Comparison of ENCODE assay signal across 10 cellular contexts in the genomic region with DNA sequence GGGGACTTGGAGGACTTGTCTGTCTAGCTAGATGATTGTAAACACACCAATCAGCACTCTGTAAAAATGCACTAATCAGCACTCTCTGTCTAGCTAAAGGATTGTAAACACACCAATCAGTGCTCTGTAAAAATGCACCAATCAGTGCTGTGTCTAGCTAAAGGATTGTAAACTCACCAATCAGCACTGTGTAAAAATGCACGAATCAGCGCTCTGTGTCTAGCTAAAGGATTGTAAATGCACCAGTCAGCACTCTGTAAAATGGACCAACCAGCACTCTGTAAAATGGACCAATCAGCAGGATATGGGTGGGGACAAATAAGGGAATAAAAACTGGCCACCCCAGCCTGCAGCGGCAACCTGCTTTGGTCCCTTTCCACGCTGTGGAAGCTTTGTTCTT. TPM values are rescaled to one million over a fixed set of nuclear protein-coding genes. Genes with fewer than 3 reads are reported as not detected.
DNase-seq lines count a peak whose midpoint lies in the region; ATAC-seq, FAIRE-seq and TF ChIP-seq lines count a peak whose summit lies in the region.
"Not testable (repeated sequence)": the region's sequence is repeated elsewhere in the genome, so short reads cannot be mapped to it uniquely, and the experiment has no call there.
"Had no signal": no experiment of that assay in that cellular context is flagged by ENCODE, and none has a peak within 500 bp of the region (broad histone marks: within the 10 kb centered on the region; RNA-seq: fewer than 3 reads in every experiment).

No MANE protein-coding gene starts in this region.

- CTCF ChIA-PET in A549 (lab: Yijun Ruan, JAX): interaction anchor here (0.7 kb wide), 1 partner anchor 77 kb away, joined by 3 read pairs; no protein-coding TSS in a partner anchor
- CTCF ChIA-PET in IMR-90 (lab: Yijun Ruan, JAX); K562 (lab: Yijun Ruan, JAX; ENCODE audit: low intra/inter-chr PET ratio); HepG2 (lab: Yijun Ruan, JAX; ENCODE audit: low intra/inter-chr PET ratio, low total read pairs): not testable (repeated sequence)

- not testable (repeated sequence) for H4K8ac ChIP-seq in IMR-90 (ENCODE audit: low read depth in 2 of 2, low read length in 2 of 2)

- not testable (repeated sequence) for H2AK9ac ChIP-seq in IMR-90 (replicated peaks; ENCODE audit: low read depth, low read length, poor library complexity)

- not testable (repeated sequence) for H4K91ac ChIP-seq in IMR-90 (ENCODE audit: insufficient read depth, low read depth, low read length)

- TF ChIP-seq RAD21 in A549 (conservative IDR thresholded peaks at IDR 0.05 in 1 of 2, IDR thresholded peaks at IDR 0.05 in 1 of 2); IMR-90 (IDR thresholded peaks at IDR 0.05; ENCODE audit: low read length); K562 (CRISPR knock-in tag; conservative IDR thresholded peaks at IDR 0.05 in 1 of 2, IDR thresholded peaks at IDR 0.05 in 1 of 2); HepG2 (CRISPR knock-in tag; IDR thresholded peaks at IDR 0.05): not testable (repeated sequence)

- H4K20me1 ChIP-seq in IMR-90 (ENCODE audit: insufficient read depth, low read length); K562 (replicated peaks; ENCODE audit: control insufficient read depth, insufficient read depth, low read length); HepG2 (ENCODE audit: insufficient read depth, low read length): not testable (repeated sequence)

- H3K9ac ChIP-seq in IMR-90 (ENCODE audit: low read depth, low read length); K562 (ENCODE audit: insufficient read depth in 1 of 2, low read depth in 2 of 2, low read length in 2 of 2); HepG2 (ENCODE audit: insufficient read depth, low read depth, low read length): not testable (repeated sequence)

- TF ChIP-seq POLR2A in A549 (IDR thresholded peaks at IDR 0.05; ENCODE audit: low read length); IMR-90 (IDR thresholded peaks at IDR 0.05; ENCODE audit: low read depth, low read length); K562 (conservative IDR thresholded peaks at IDR 0.05); HepG2 (IDR thresholded peaks at IDR 0.05; ENCODE audit: insufficient read depth in 1 of 2, low read depth in 2 of 2, low read length in 2 of 2): not testable (repeated sequence)

- H3K9me1 ChIP-seq in IMR-90 (ENCODE audit: insufficient read depth, low read length); K562 (ENCODE audit: control insufficient read depth, insufficient read depth, low read length): not testable (repeated sequence)

- POLR2A ChIA-PET in A549 (lab: Yijun Ruan, JAX); IMR-90 (lab: Charles Lee; ENCODE audit: unreplicated experiment); HepG2 (lab: Yijun Ruan, JAX): not testable (repeated sequence)
- POLR2A ChIA-PET in K562 (lab: Yijun Ruan, JAX): interaction anchor here (1.0 kb wide), 1 partner anchor 10 kb away, joined by 3 read pairs; no protein-coding TSS in a partner anchor

- in situ Hi-C loops in IMR-90 (cut with MboI; ENCODE audit: low sequenced_read_pairs); K562 (cut with MboI); HepG2 (cut with HindIII; ENCODE audit: extremely low pct_ligation_motif_present, low pct_unique_long_range_greater_than_20kb): not testable (repeated sequence)

- not testable (repeated sequence) for H3K56ac ChIP-seq in IMR-90 (ENCODE audit: extremely low read depth, insufficient read depth, low read length)

- not testable (repeated sequence) for H4K5ac ChIP-seq in IMR-90 (ENCODE audit: low read depth, low read length)

- not testable (repeated sequence) for H2BK15ac ChIP-seq in IMR-90 (ENCODE audit: low read depth, low read length)

- not testable (repeated sequence) for H2BK20ac ChIP-seq in IMR-90 (ENCODE audit: low read depth, low read length)

- H3K36me3 ChIP-seq in IMR-90 (ENCODE audit: control insufficient read depth, insufficient read depth, low read length) (peaks cover 16% of the 10 kb centered on the region), K562 (ENCODE audit: control insufficient read depth, insufficient read depth, low read length) (peaks cover 49% of the 10 kb centered on the region), HepG2 (replicated peaks in 1 of 2; ENCODE audit: control insufficient read depth in 1 of 2, insufficient read depth in 2 of 2, low read length in 2 of 2) (peaks cover 4 to 12% of the 10 kb centered on the region in 2 experiments)

- H3K27ac ChIP-seq in A549; IMR-90 (ENCODE audit: insufficient read depth, low read length); K562 (ENCODE audit: extremely low read depth, low read depth, low read length); HepG2 (ENCODE audit: extremely low read length, insufficient read depth, low read length): not testable (repeated sequence)

- H3K4me1 ChIP-seq in A549; IMR-90 (ENCODE audit: control insufficient read depth, insufficient read depth, low read length); K562 (replicated peaks in 1 of 2; ENCODE audit: control insufficient read depth in 2 of 2, insufficient read depth in 2 of 2, low read length in 2 of 2); HepG2 (ENCODE audit: insufficient read depth, low read length): not testable (repeated sequence)

- TF ChIP-seq CTCF in A549 (IDR thresholded peaks at IDR 0.05); IMR-90 (conservative IDR thresholded peaks at IDR 0.05; ENCODE audit: low read depth, low read length); K562 (IDR thresholded peaks at IDR 0.05 in 2 of 3, conservative IDR thresholded peaks at IDR 0.05 in 1 of 3; ENCODE audit: insufficient read depth in 2 of 3, low read depth in 1 of 3, low read length in 3 of 3); HepG2 (CRISPR knock-in tag; IDR thresholded peaks at IDR 0.05): not testable (repeated sequence)

- not testable (repeated sequence) for FAIRE-seq in A549 (lab: Jason Lieb, UNC); K562 (lab: Jason Lieb, UNC); HepG2 (lab: Jason Lieb, UNC)

- H3K27me3 ChIP-seq in IMR-90 (ENCODE audit: control insufficient read depth, insufficient read depth, low read length); K562 (ENCODE audit: control insufficient read depth in 2 of 2, insufficient read depth in 2 of 2, low read length in 2 of 2); HepG2 (ENCODE audit: control insufficient read depth in 1 of 2, insufficient read depth in 2 of 2, low read length in 2 of 2): not testable (repeated sequence)

- H2AK5ac ChIP-seq in IMR-90 (ENCODE audit: low read depth, low read length): not testable (repeated sequence)

- intact Hi-C loops in IMR-90 (cut with micrococcal nuclease); K562 (cut with micrococcal nuclease); HepG2 (cut with micrococcal nuclease; ENCODE audit: unreplicated experiment): not testable (repeated sequence)

- TF ChIP-seq EP300 in A549 (IDR thresholded peaks at IDR 0.05); K562 (IDR thresholded peaks at IDR 0.05; ENCODE audit: low read length); HepG2 (IDR thresholded peaks at IDR 0.05; ENCODE audit: low read depth in 2 of 2, low read length in 2 of 2); HepG2 (CRISPR knock-in tag; IDR thresholded peaks at IDR 0.05; ENCODE audit: borderline replicate concordance): not testable (repeated sequence)

- dilution Hi-C loops in IMR-90 (cut with HindIII; ENCODE audit: low sequenced_read_pairs, unreplicated experiment): not testable (repeated sequence)

- not testable (repeated sequence) for H3K79me1 ChIP-seq in IMR-90 (ENCODE audit: low read depth in 1 of 2, low read length in 2 of 2)

- not testable (repeated sequence) for H2BK120ac ChIP-seq in IMR-90 (ENCODE audit: low read depth, low read length)

- H3K4me3 ChIP-seq in A549; IMR-90 (ENCODE audit: insufficient read depth, low read depth, low read length); K562; HepG2 (replicated peaks in 1 of 3; ENCODE audit: insufficient read depth in 1 of 3, low read depth in 2 of 3, low read length in 3 of 3): not testable (repeated sequence)

- not testable (repeated sequence) for H3K23ac ChIP-seq in IMR-90 (ENCODE audit: low read depth, low read length)

- H2BK5ac ChIP-seq in IMR-90 (ENCODE audit: low read depth, low read length, poor library complexity, severe bottlenecking): not testable (repeated sequence)

- not testable (repeated sequence) for H3K9me3 ChIP-seq in A549; IMR-90 (ENCODE audit: control insufficient read depth, insufficient read depth, low read length); K562 (replicated peaks; ENCODE audit: control insufficient read depth, insufficient read depth, low read depth, low read length); HepG2 (ENCODE audit: low read length)

- H3K4ac ChIP-seq in IMR-90 (ENCODE audit: low read depth, low read length): not testable (repeated sequence)

- H3K79me2 ChIP-seq in K562 (ENCODE audit: control insufficient read depth, insufficient read depth, low read length); HepG2 (ENCODE audit: insufficient read depth, low read length): not testable (repeated sequence)

- H3K4me2 ChIP-seq in A549; IMR-90 (ENCODE audit: low read depth, low read length); K562 (ENCODE audit: insufficient read depth, low read length); HepG2 (ENCODE audit: low read depth, low read length): not testable (repeated sequence)

- ATAC-seq in A549; IMR-90 (ENCODE audit: low read depth); K562; HepG2: not testable (repeated sequence)

- not testable (repeated sequence) for H2AFZ ChIP-seq in IMR-90 (replicated peaks; ENCODE audit: low read length, poor library complexity); K562 (ENCODE audit: low read depth, low read length); HepG2 (ENCODE audit: low read length)

- not testable (repeated sequence) for DNase-seq in A549 (ENCODE audit: low read depth in 1 of 2, low spot score in 1 of 2); IMR-90; K562 (ENCODE audit: extremely low read depth in 1 of 4, low spot score in 3 of 4); HepG2 (ENCODE audit: low spot score)
- DNase-seq in NAMALWA (ENCODE audit: low spot score) (peak; percentile 16), NCI-H510A (lab: John Stamatoyannopoulos, UW) (peak; percentile 1)

- H3K18ac ChIP-seq in IMR-90 (ENCODE audit: low read depth, low read length): not testable (repeated sequence)

- not testable (repeated sequence) for BruUV-seq in IMR-90 (replicated peaks; lab: Mats Ljungman, UMichigan); K562 (replicated peaks; lab: Mats Ljungman, UMichigan); HepG2 (replicated peaks; lab: Mats Ljungman, UMichigan)

- H3K14ac ChIP-seq in IMR-90 (replicated peaks; ENCODE audit: low read depth, low read length): not testable (repeated sequence)

- WGBS in A549 (ENCODE audit: missing lambda C conversion rate): 90% methylated on average over 4 of the region's 4 CpGs
- WGBS in IMR-90 (ENCODE audit: extremely low coverage in 2 of 2, insufficient read length in 1 of 2), 2 experiments: 92% methylated on average over 2 of the region's 4 CpGs; no CpG with 5 or more reads in 1 of the 2 experiments
- WGBS in K562 (ENCODE audit: insufficient coverage, low coverage, missing lambda C conversion rate): 100% methylated on average over 4 of the region's 4 CpGs
- WGBS in HepG2 (ENCODE audit: low lambda C conversion rate): 96% methylated on average over 4 of the region's 4 CpGs

RNA-seq across cellular contexts. Expression of gene RABGGTB, which starts 27.5 kb away (rescaled TPM):
- polyA plus RNA-seq in A549 (2011; rRNA removed) (118 and 165 TPM in 2 replicates), A549 (2017; fragmentation: RNase III; extraction: RNeasy Plus Mini Kit Qiagen cat#74134 plus additional on column Dnase treatment) (112 to 133 TPM (median 116 TPM) in 3 replicates), IMR-90 (2012; rRNA removed) (59.6 and 76.0 TPM in 2 replicates), K562 (2011; rRNA removed) (230 and 328 TPM in 2 replicates), K562 (2014; fragmentation: Illumina TruSeq; extraction: Trizol) (184 and 206 TPM in 2 replicates), K562 (2014; fragmentation: Nextera tagmentation; extraction: Ambion mirVana) (100 to 1,000 TPM; 177 to 180 TPM), K562 (2014; rRNA removed) (265 and 294 TPM in 2 replicates), HepG2 (2011; rRNA removed) (143 and 185 TPM in 2 replicates)
- polyA plus RNA-seq in A549 (2012; cell fraction: cytosol; rRNA removed): 34.6 and 42.5 TPM in 2 replicates
- polyA plus RNA-seq in A549 (2012; cell fraction: nucleus; rRNA removed): 48.8 and 88.1 TPM in 2 replicates
- 82.4 and 97.8 TPM in 2 replicates for polyA minus RNA-seq in A549 (2011; rRNA and poly(A)+ RNA removed)
- total RNA-seq in IMR-90 (2012; rRNA removed) (48.2 and 120 TPM in 2 replicates), K562 (2014; rRNA removed) (140 and 148 TPM in 2 replicates), K562 (2014; rRNA removed; fragmentation: Illumina TruSeq; extraction: Trizol) (354 and 388 TPM in 2 replicates), K562 (2015; rRNA removed; fragmentation: Illumina TruSeq; extraction: Trizol) (259 and 301 TPM in 2 replicates), K562 (2021) (166 and 180 TPM in 2 replicates), HepG2 (2016; rRNA removed; fragmentation: Illumina TruSeq; extraction: Trizol) (269 and 290 TPM in 2 replicates)
- polyA plus RNA-seq in IMR-90 (2012; cell fraction: cytosol; rRNA removed): 3.6 and 8.2 TPM in 2 replicates
- polyA plus RNA-seq in IMR-90 (2012; cell fraction: nucleus; rRNA removed; ENCODE audit: low replicate concordance): 24.3 and 195 TPM in 2 replicates
- total RNA-seq in K562 (2011; cell fraction: chromatin; rRNA removed; ENCODE audit: low replicate concordance): 398 and 1,192 TPM in 2 replicates
- total RNA-seq in K562 (2011; cell fraction: nucleolus; rRNA removed): 248 and 269 TPM in 2 replicates
- total RNA-seq in K562 (2011; cell fraction: nucleoplasm; rRNA removed): 608 and 1,001 TPM in 2 replicates
- 27.3 and 90.3 TPM in 2 replicates for polyA plus RNA-seq in K562 (2011; cell fraction: cytosol; rRNA removed)
- polyA plus RNA-seq in K562 (2011; cell fraction: nucleus; rRNA removed): 381 and 434 TPM in 2 replicates
- 100 and 143 TPM in 2 replicates for polyA plus RNA-seq in K562 (2012)
- 611 and 695 TPM in 2 replicates for polyA minus RNA-seq in K562 (2011; rRNA and poly(A)+ RNA removed)
- polyA minus RNA-seq in K562 (2011; cell fraction: cytosol; rRNA and poly(A)+ RNA removed): 123 and 133 TPM in 2 replicates
- 396 and 579 TPM in 2 replicates for polyA minus RNA-seq in K562 (2011; cell fraction: nucleus; rRNA and poly(A)+ RNA removed)
- 150 and 165 TPM in 2 replicates for total RNA-seq in HepG2 (2016; cell fraction: cytosol; rRNA removed; fragmentation: Illumina TruSeq; extraction: Trizol; ENCODE audit: low read depth)
- total RNA-seq in HepG2 (2016; cell fraction: insoluble cytoplasmic fraction; rRNA removed; fragmentation: Illumina TruSeq; extraction: Trizol): 267 and 299 TPM in 2 replicates
- 228 and 296 TPM in 2 replicates for total RNA-seq in HepG2 (2016; cell fraction: membrane; rRNA removed; fragmentation: Illumina TruSeq; extraction: Trizol)
- 387 and 419 TPM in 2 replicates for total RNA-seq in HepG2 (2016; cell fraction: nucleus; rRNA removed; fragmentation: Illumina TruSeq; extraction: Trizol)
- 47.2 and 79.1 TPM in 2 replicates for polyA plus RNA-seq in HepG2 (2011; cell fraction: cytosol; rRNA removed)
- polyA plus RNA-seq in HepG2 (2011; cell fraction: nucleus; rRNA removed): 159 and 212 TPM in 2 replicates
- 171 and 217 TPM in 2 replicates for polyA plus RNA-seq in HepG2 (2012)
- polyA plus RNA-seq in HepG2 (2016; cell fraction: cytosol; fragmentation: Illumina TruSeq; extraction: Trizol; ENCODE audit: low read depth): 48.5 and 55.9 TPM in 2 replicates
- 208 and 209 TPM in 2 replicates for polyA plus RNA-seq in HepG2 (2016; cell fraction: insoluble cytoplasmic fraction; fragmentation: Illumina TruSeq; extraction: Trizol; ENCODE audit: low read depth)
- 93.0 and 107 TPM in 2 replicates for polyA plus RNA-seq in HepG2 (2016; cell fraction: membrane; fragmentation: Illumina TruSeq; extraction: Trizol; ENCODE audit: low read depth)
- 517 and 535 TPM in 2 replicates for polyA plus RNA-seq in HepG2 (2016; cell fraction: nucleus; fragmentation: Illumina TruSeq; extraction: Trizol; ENCODE audit: insufficient read depth, low read depth)
- 74.7 and 135 TPM in 2 replicates for polyA minus RNA-seq in HepG2 (2011; rRNA and poly(A)+ RNA removed; ENCODE audit: low replicate concordance)
- polyA minus RNA-seq in HepG2 (2011; cell fraction: cytosol; rRNA and poly(A)+ RNA removed): 73.7 and 80.7 TPM in 2 replicates
- 495 and 549 TPM in 2 replicates for polyA minus RNA-seq in HepG2 (2011; cell fraction: nucleus; rRNA and poly(A)+ RNA removed)

RNA-seq across cellular contexts. Expression of gene ACADM, which starts 34.0 kb away (rescaled TPM):
- polyA plus RNA-seq in A549 (2011; rRNA removed): 30.4 and 45.1 TPM in 2 replicates
- 9.7 and 10.9 TPM in 2 replicates for polyA plus RNA-seq in A549 (2012; cell fraction: cytosol; rRNA removed)
- polyA plus RNA-seq in A549 (2012; cell fraction: nucleus; rRNA removed): 4.5 and 4.7 TPM in 2 replicates
- polyA plus RNA-seq in A549 (2017; fragmentation: RNase III; extraction: RNeasy Plus Mini Kit Qiagen cat#74134 plus additional on column Dnase treatment): 42.2 to 45.4 TPM (median 42.9 TPM) in 3 replicates
- 6.4 and 8.6 TPM in 2 replicates for polyA minus RNA-seq in A549 (2011; rRNA and poly(A)+ RNA removed)
- total RNA-seq in IMR-90 (2012; rRNA removed): 8.6 and 21.9 TPM in 2 replicates
- polyA plus RNA-seq in IMR-90 (2012; rRNA removed): 15.1 and 18.5 TPM in 2 replicates
- polyA plus RNA-seq in IMR-90 (2012; cell fraction: cytosol; rRNA removed): 3.2 and 4.0 TPM in 2 replicates
- polyA plus RNA-seq in IMR-90 (2012; cell fraction: nucleus; rRNA removed; ENCODE audit: low replicate concordance): 1.4 and 12.5 TPM in 2 replicates
- total RNA-seq in K562 (2011; cell fraction: chromatin; rRNA removed; ENCODE audit: low replicate concordance): 44.5 and 129 TPM in 2 replicates
- 22.8 and 30.1 TPM in 2 replicates for total RNA-seq in K562 (2011; cell fraction: nucleolus; rRNA removed)
- 60.8 and 73.2 TPM in 2 replicates for total RNA-seq in K562 (2011; cell fraction: nucleoplasm; rRNA removed)
- 80.6 and 109 TPM in 2 replicates for total RNA-seq in K562 (2014; rRNA removed)
- 128 and 155 TPM in 2 replicates for total RNA-seq in K562 (2014; rRNA removed; fragmentation: Illumina TruSeq; extraction: Trizol)
- 121 and 128 TPM in 2 replicates for total RNA-seq in K562 (2015; rRNA removed; fragmentation: Illumina TruSeq; extraction: Trizol)
- total RNA-seq in K562 (2021): 77.8 and 82.5 TPM in 2 replicates
- polyA plus RNA-seq in K562 (2011; rRNA removed): 83.6 and 123 TPM in 2 replicates
- 18.7 and 34.0 TPM in 2 replicates for polyA plus RNA-seq in K562 (2011; cell fraction: cytosol; rRNA removed)
- polyA plus RNA-seq in K562 (2011; cell fraction: nucleus; rRNA removed): 28.0 and 40.7 TPM in 2 replicates
- polyA plus RNA-seq in K562 (2012): 67.6 and 131 TPM in 2 replicates
- polyA plus RNA-seq in K562 (2014; fragmentation: Illumina TruSeq; extraction: Trizol): 128 and 146 TPM in 2 replicates
- 100 to 1,000 TPM; 103 to 119 TPM for polyA plus RNA-seq in K562 (2014; fragmentation: Nextera tagmentation; extraction: Ambion mirVana)
- polyA plus RNA-seq in K562 (2014; rRNA removed): 130 and 156 TPM in 2 replicates
- 78.5 and 88.1 TPM in 2 replicates for polyA minus RNA-seq in K562 (2011; rRNA and poly(A)+ RNA removed)
- 20.8 and 20.9 TPM in 2 replicates for polyA minus RNA-seq in K562 (2011; cell fraction: cytosol; rRNA and poly(A)+ RNA removed)
- 30.4 and 52.3 TPM in 2 replicates for polyA minus RNA-seq in K562 (2011; cell fraction: nucleus; rRNA and poly(A)+ RNA removed)
- total RNA-seq in HepG2 (2016; rRNA removed; fragmentation: Illumina TruSeq; extraction: Trizol): 92.2 and 133 TPM in 2 replicates
- total RNA-seq in HepG2 (2016; cell fraction: cytosol; rRNA removed; fragmentation: Illumina TruSeq; extraction: Trizol; ENCODE audit: low read depth): 22.1 and 22.6 TPM in 2 replicates
- 91.7 and 143 TPM in 2 replicates for total RNA-seq in HepG2 (2016; cell fraction: insoluble cytoplasmic fraction; rRNA removed; fragmentation: Illumina TruSeq; extraction: Trizol)
- total RNA-seq in HepG2 (2016; cell fraction: membrane; rRNA removed; fragmentation: Illumina TruSeq; extraction: Trizol): 24.5 and 27.9 TPM in 2 replicates
- total RNA-seq in HepG2 (2016; cell fraction: nucleus; rRNA removed; fragmentation: Illumina TruSeq; extraction: Trizol): 52.8 and 55.5 TPM in 2 replicates
- polyA plus RNA-seq in HepG2 (2011; rRNA removed): 37.1 and 43.7 TPM in 2 replicates
- polyA plus RNA-seq in HepG2 (2011; cell fraction: cytosol; rRNA removed): 19.2 and 30.6 TPM in 2 replicates
- polyA plus RNA-seq in HepG2 (2011; cell fraction: nucleus; rRNA removed): 16.8 and 25.8 TPM in 2 replicates
- 65.4 and 101 TPM in 2 replicates for polyA plus RNA-seq in HepG2 (2012)
- polyA plus RNA-seq in HepG2 (2016; cell fraction: cytosol; fragmentation: Illumina TruSeq; extraction: Trizol; ENCODE audit: low read depth): 7.0 and 7.2 TPM in 2 replicates
- polyA plus RNA-seq in HepG2 (2016; cell fraction: insoluble cytoplasmic fraction; fragmentation: Illumina TruSeq; extraction: Trizol; ENCODE audit: low read depth): 113 and 123 TPM in 2 replicates
- 14.2 and 14.7 TPM in 2 replicates for polyA plus RNA-seq in HepG2 (2016; cell fraction: membrane; fragmentation: Illumina TruSeq; extraction: Trizol; ENCODE audit: low read depth)
- polyA plus RNA-seq in HepG2 (2016; cell fraction: nucleus; fragmentation: Illumina TruSeq; extraction: Trizol; ENCODE audit: insufficient read depth, low read depth): 45.9 and 47.6 TPM in 2 replicates
- 7.9 and 12.5 TPM in 2 replicates for polyA minus RNA-seq in HepG2 (2011; rRNA and poly(A)+ RNA removed; ENCODE audit: low replicate concordance)
- 18.5 and 23.1 TPM in 2 replicates for polyA minus RNA-seq in HepG2 (2011; cell fraction: cytosol; rRNA and poly(A)+ RNA removed)
- polyA minus RNA-seq in HepG2 (2011; cell fraction: nucleus; rRNA and poly(A)+ RNA removed): 85.0 and 85.5 TPM in 2 replicates

RNA-seq across cellular contexts. Expression of gene MSH4, which starts 38.1 kb away (rescaled TPM):
- polyA plus RNA-seq in A549 (2011; rRNA removed) (0.05 TPM in 1 of 2 replicates, not detected in the other), A549 (2017; fragmentation: RNase III; extraction: RNeasy Plus Mini Kit Qiagen cat#74134 plus additional on column Dnase treatment) (0.03 TPM in 1 of 3 replicates, not detected in the others), IMR-90 (2012; rRNA removed) (0.02 TPM in 1 of 2 replicates, not detected in the other), K562 (2011; rRNA removed) (0.04 and 0.08 TPM in 2 replicates), K562 (2014; fragmentation: Illumina TruSeq; extraction: Trizol) (not detected in 2 replicates), K562 (2014; fragmentation: Nextera tagmentation; extraction: Ambion mirVana) (not detected), K562 (2014; rRNA removed) (0.12 TPM in 1 of 2 replicates, not detected in the other), HepG2 (2011; rRNA removed) (0.01 TPM in 2 replicates)
- polyA plus RNA-seq in A549 (2012; cell fraction: cytosol; rRNA removed): not detected in 2 replicates
- polyA plus RNA-seq in A549 (2012; cell fraction: nucleus; rRNA removed): 0.04 and 0.05 TPM in 2 replicates
- polyA minus RNA-seq in A549 (2011; rRNA and poly(A)+ RNA removed): 0.05 TPM in 1 of 2 replicates, not detected in the other
- total RNA-seq in IMR-90 (2012; rRNA removed) (under 0.01 TPM in 2 replicates), K562 (2014; rRNA removed) (0.04 TPM in 1 of 2 replicates, not detected in the other), K562 (2014; rRNA removed; fragmentation: Illumina TruSeq; extraction: Trizol) (0.06 and 0.07 TPM in 2 replicates), K562 (2015; rRNA removed; fragmentation: Illumina TruSeq; extraction: Trizol) (0.11 and 0.18 TPM in 2 replicates), K562 (2021) (0.13 and 0.16 TPM in 2 replicates), HepG2 (2016; rRNA removed; fragmentation: Illumina TruSeq; extraction: Trizol) (0.09 TPM in 1 of 2 replicates, not detected in the other)
- polyA plus RNA-seq in IMR-90 (2012; cell fraction: cytosol; rRNA removed): not detected in 2 replicates
- polyA plus RNA-seq in IMR-90 (2012; cell fraction: nucleus; rRNA removed; ENCODE audit: low replicate concordance): 0.02 and 0.14 TPM in 2 replicates
- 0.44 and 0.46 TPM in 2 replicates for total RNA-seq in K562 (2011; cell fraction: chromatin; rRNA removed; ENCODE audit: low replicate concordance)
- 0.26 and 0.67 TPM in 2 replicates for total RNA-seq in K562 (2011; cell fraction: nucleolus; rRNA removed)
- 0.15 and 0.84 TPM in 2 replicates for total RNA-seq in K562 (2011; cell fraction: nucleoplasm; rRNA removed)
- polyA plus RNA-seq in K562 (2011; cell fraction: cytosol; rRNA removed): not detected in 2 replicates
- polyA plus RNA-seq in K562 (2011; cell fraction: nucleus; rRNA removed): 0.15 and 0.20 TPM in 2 replicates
- 0.08 TPM in 1 of 2 replicates, not detected in the other for polyA plus RNA-seq in K562 (2012)
- 0.09 and 0.11 TPM in 2 replicates for polyA minus RNA-seq in K562 (2011; rRNA and poly(A)+ RNA removed)
- polyA minus RNA-seq in K562 (2011; cell fraction: cytosol; rRNA and poly(A)+ RNA removed): not detected in 2 replicates
- 0.67 and 0.89 TPM in 2 replicates for polyA minus RNA-seq in K562 (2011; cell fraction: nucleus; rRNA and poly(A)+ RNA removed)
- total RNA-seq in HepG2 (2016; cell fraction: cytosol; rRNA removed; fragmentation: Illumina TruSeq; extraction: Trizol; ENCODE audit: low read depth): 0.10 TPM in 1 of 2 replicates, not detected in the other
- total RNA-seq in HepG2 (2016; cell fraction: insoluble cytoplasmic fraction; rRNA removed; fragmentation: Illumina TruSeq; extraction: Trizol): 0.13 TPM in 1 of 2 replicates, not detected in the other
- total RNA-seq in HepG2 (2016; cell fraction: membrane; rRNA removed; fragmentation: Illumina TruSeq; extraction: Trizol): 0.07 TPM in 1 of 2 replicates, not detected in the other
- total RNA-seq in HepG2 (2016; cell fraction: nucleus; rRNA removed; fragmentation: Illumina TruSeq; extraction: Trizol): 0.31 TPM in 2 replicates
- not detected in 2 replicates for polyA plus RNA-seq in HepG2 (2011; cell fraction: cytosol; rRNA removed)
- polyA plus RNA-seq in HepG2 (2011; cell fraction: nucleus; rRNA removed): 0.16 and 0.18 TPM in 2 replicates
- polyA plus RNA-seq in HepG2 (2012): 0.05 TPM in 1 of 2 replicates, not detected in the other
- not detected in 2 replicates for polyA plus RNA-seq in HepG2 (2016; cell fraction: cytosol; fragmentation: Illumina TruSeq; extraction: Trizol; ENCODE audit: low read depth)
- polyA plus RNA-seq in HepG2 (2016; cell fraction: insoluble cytoplasmic fraction; fragmentation: Illumina TruSeq; extraction: Trizol; ENCODE audit: low read depth): not detected in 2 replicates
- not detected in 2 replicates for polyA plus RNA-seq in HepG2 (2016; cell fraction: membrane; fragmentation: Illumina TruSeq; extraction: Trizol; ENCODE audit: low read depth)
- polyA plus RNA-seq in HepG2 (2016; cell fraction: nucleus; fragmentation: Illumina TruSeq; extraction: Trizol; ENCODE audit: insufficient read depth, low read depth): 0.14 TPM in 1 of 2 replicates, not detected in the other
- 0.23 and 0.38 TPM in 2 replicates for polyA minus RNA-seq in HepG2 (2011; rRNA and poly(A)+ RNA removed; ENCODE audit: low replicate concordance)
- not detected in 2 replicates for polyA minus RNA-seq in HepG2 (2011; cell fraction: cytosol; rRNA and poly(A)+ RNA removed)
- polyA minus RNA-seq in HepG2 (2011; cell fraction: nucleus; rRNA and poly(A)+ RNA removed): 0.75 and 0.77 TPM in 2 replicates
- polyA plus RNA-seq: CD14-positive monocyte; CD4-positive, alpha-beta memory T cell; CD4-positive, CD25-positive, alpha-beta regulatory T cell; CD8-positive, alpha-beta memory T cell had no signal
